Comparison of ENCODE assay signal across 15 cellular contexts in the genomic region with DNA sequence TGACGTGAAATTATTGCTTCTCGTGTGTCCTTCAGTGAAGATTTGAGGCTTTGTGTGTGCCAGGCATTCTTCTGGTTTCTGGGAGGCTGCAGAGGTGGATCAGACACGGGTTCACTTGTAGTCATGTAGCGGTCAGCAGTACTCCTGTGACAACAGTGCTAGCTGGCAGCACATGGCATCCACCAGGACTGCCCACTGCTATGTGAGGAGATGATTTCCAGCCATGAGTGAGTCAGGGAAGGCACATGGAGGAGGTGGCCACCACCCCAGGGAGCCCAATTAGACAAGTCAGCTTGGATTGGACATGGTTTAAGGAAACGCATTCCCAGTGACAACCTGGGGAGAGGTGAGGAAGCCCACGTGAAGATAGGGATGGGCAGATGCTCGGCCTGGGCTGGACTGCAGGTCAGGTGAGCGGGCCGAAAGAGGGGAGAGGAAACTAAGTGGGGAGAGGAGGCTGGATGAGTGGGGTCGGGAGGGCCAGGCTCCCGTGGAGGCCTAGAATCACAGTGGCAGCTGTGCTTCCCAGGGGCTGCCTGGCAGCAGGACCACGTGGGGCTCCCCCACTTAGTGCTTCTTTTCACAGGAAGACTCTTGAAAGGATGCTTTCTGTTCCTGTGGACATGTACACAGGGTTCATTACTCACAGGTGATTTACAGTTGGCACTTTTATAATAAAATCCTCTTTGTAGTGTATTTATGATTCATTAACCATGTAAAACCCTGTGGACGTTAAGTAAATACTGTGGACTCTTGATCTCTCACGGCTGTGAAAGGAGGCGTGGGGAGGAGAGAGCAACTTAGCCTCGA.
DNase-seq lines count a peak whose midpoint lies in the region; ATAC-seq and TF ChIP-seq lines count a peak whose summit lies in the region.
"Had no signal": no experiment of that assay in that cellular context is flagged by ENCODE, and none has a peak within 500 bp of the region (broad histone marks: within the 10 kb centered on the region; RNA-seq: fewer than 3 reads in every experiment).

No MANE protein-coding gene starts in this region.

- no peaks in the 10 kb centered on the region for H3K36me3 Mint-ChIP-seq in activated T-helper 17 cell treated with anti-CD3 and anti-CD28 coated beads, Interleukin-2, amount 50 U/mL, for 72 hours (ENCODE audit: low read depth)
- H3K36me3 Mint-ChIP-seq in neural crest cell (ENCODE audit: low read depth) = peaks cover 4% of the 10 kb centered on the region

- H3K9me3 Mint-ChIP-seq in activated T-helper 17 cell treated with anti-CD3 and anti-CD28 coated beads, Interleukin-2, amount 50 U/mL, for 72 hours = no peaks in the 10 kb centered on the region
- H3K9me3 Mint-ChIP-seq in neural crest cell = no peaks in the 10 kb centered on the region
- H3K9me3 Mint-ChIP-seq: activated T-cell treated with anti-CD3 and anti-CD28 coated beads, Interleukin-2, amount 50 U/mL, for 4 hours; memory B cell; T-helper 1 cell treated with Interleukin-12 subunit alpha and Interleukin-12 subunit beta and Interleukin-4 antibody, amounts not matched to agents 30 μg/mL and 1 μg/mL, for 36 hours had no signal

- H3K9me3 ChIP-seq in Karpas-422 (ENCODE audit: low read length) (no peaks in the 10 kb centered on the region), upper lobe of left lung (no peaks in the 10 kb centered on the region)

- peak overlapping the region; percentile 24 for H3K27ac Mint-ChIP-seq in activated T-helper 17 cell treated with anti-CD3 and anti-CD28 coated beads, Interleukin-2, amount 50 U/mL, for 72 hours
- peak overlapping the region; percentile 76 for H3K27ac Mint-ChIP-seq in neural crest cell (ENCODE audit: unreplicated experiment)
- H3K27ac Mint-ChIP-seq: B cell; T-helper 1 cell treated with Interleukin-12 subunit alpha and Interleukin-12 subunit beta and Interleukin-4 antibody, amounts not matched to agents 30 μg/mL and 1 μg/mL, for 36 hours had no signal

- no peak for ATAC-seq in activated T-helper 17 cell treated with anti-CD3 and anti-CD28 coated beads, Interleukin-2, amount 50 U/mL, for 72 hours (replicated peaks)
- no peak for ATAC-seq in upper lobe of left lung (ENCODE audit: low FRiP score in 2 of 2)
- ATAC-seq: activated T-cell treated with anti-CD3 and anti-CD28 coated beads, Interleukin-2, amount 50 U/mL, for 4 hours had no signal

- no peaks in the 10 kb centered on the region for H3K4me1 ChIP-seq in Karpas-422 (ENCODE audit: low read length)
- H3K4me1 ChIP-seq in upper lobe of left lung = no peaks in the 10 kb centered on the region

- H2AFZ ChIP-seq in Karpas-422 (ENCODE audit: low read length) = no peak overlapping the region

- H3K9me2 ChIP-seq in Karpas-422 (replicated peaks; ENCODE audit: insufficient read depth, low read length) = no peaks in the 10 kb centered on the region

- H3K27me3 ChIP-seq in Karpas-422 (ENCODE audit: low read length) = no peaks in the 10 kb centered on the region
- H3K27me3 ChIP-seq in upper lobe of left lung = no peaks in the 10 kb centered on the region

- no peaks in the 10 kb centered on the region for H3K4me1 Mint-ChIP-seq in activated T-helper 17 cell treated with anti-CD3 and anti-CD28 coated beads, Interleukin-2, amount 50 U/mL, for 72 hours
- no peaks in the 10 kb centered on the region for H3K4me1 Mint-ChIP-seq in neural crest cell
- H3K4me1 Mint-ChIP-seq: B cell, memory B cell had no signal

- no peaks in the 10 kb centered on the region for H4K20me1 ChIP-seq in Karpas-422 (ENCODE audit: insufficient read depth, low read depth, low read length)

- H3K4me3 Mint-ChIP-seq in activated T-helper 17 cell treated with anti-CD3 and anti-CD28 coated beads, Interleukin-2, amount 50 U/mL, for 72 hours = no peak overlapping the region
- H3K4me3 Mint-ChIP-seq in neural crest cell = no peak overlapping the region
- H3K4me3 Mint-ChIP-seq: activated T-cell treated with anti-CD3 and anti-CD28 coated beads, Interleukin-2, amount 50 U/mL, for 4 hours; B cell; memory B cell; T-helper 1 cell treated with Interleukin-12 subunit alpha and Interleukin-12 subunit beta and Interleukin-4 antibody, amounts not matched to agents 30 μg/mL and 1 μg/mL, for 36 hours had no signal

- TF ChIP-seq CTCF in neural crest cell (conservative IDR thresholded peaks at IDR 0.05) (no peak), upper lobe of left lung (IDR thresholded peaks at IDR 0.05) (no peak)

- 84 to 87% methylated on average over 16 of the region's 16 CpGs for WGBS in upper lobe of left lung, 2 donors

- H3K4me2 ChIP-seq in Karpas-422 (ENCODE audit: low read depth, low read length, poor library complexity, severe bottlenecking) = no peak overlapping the region

- H3K9ac ChIP-seq in Karpas-422 (ENCODE audit: low read length) = no peak overlapping the region

- H3K36me3 ChIP-seq in Karpas-422 (ENCODE audit: insufficient read depth, low read length) (no peaks in the 10 kb centered on the region), upper lobe of left lung (peaks cover 23 to 100% (median 76%) of the 10 kb centered on the region in 4 donors)

- no peaks in the 10 kb centered on the region for H3K79me2 ChIP-seq in Karpas-422 (ENCODE audit: low read length)

- DNase-seq in DMS53 (lab: John Stamatoyannopoulos, UW) (peak; percentile 72), NCI-H1092 treated with DMSO at 0.1 percent for 48 hours (lab: John Stamatoyannopoulos, UW) (peak; percentile 41), neural crest cell (ENCODE audit: low read depth, low spot score) (no peak), activated gamma-delta T cell (lab: John Stamatoyannopoulos, UW) (no peak), Karpas-422 (no peak), HK-2 (ENCODE audit: unreplicated experiment) (no peak), upper lobe of left lung (no peak)
- DNase-seq: activated CD4-positive, alpha-beta T cell treated with anti-CD3 and anti-CD28 coated beads for 4 hours; activated T-cell treated with anti-CD3 and anti-CD28 coated beads, Interleukin-2, amount 50 U/mL, for 4 hours; EL; stimulated activated CD4-positive, alpha-beta T cell treated with anti-CD3 and anti-CD28 coated beads, Interleukin-15, amount 100 ng/mL, for 24 hours had no signal

- TF ChIP-seq POLR2A in upper lobe of left lung (IDR thresholded peaks at IDR 0.05) = no peak

- no peaks in the 10 kb centered on the region for H3K27me3 Mint-ChIP-seq in activated T-helper 17 cell treated with anti-CD3 and anti-CD28 coated beads, Interleukin-2, amount 50 U/mL, for 72 hours
- H3K27me3 Mint-ChIP-seq in neural crest cell (ENCODE audit: low read depth) = no peaks in the 10 kb centered on the region
- H3K27me3 Mint-ChIP-seq: B cell, memory B cell had no signal

- TF ChIP-seq EP300 in upper lobe of left lung (IDR thresholded peaks at IDR 0.05) = no peak

- H3K4me3 ChIP-seq in Karpas-422 (ENCODE audit: low read length) (no peak overlapping the region), upper lobe of left lung (no peak overlapping the region)

- H3K27ac ChIP-seq in Karpas-422 (ENCODE audit: low read length) = no peak overlapping the region
- H3K27ac ChIP-seq in upper lobe of left lung = no peak overlapping the region

Comparison
In these comparisons a context has a peak if more than half of its experiments do, and no peak if none do; other contexts are left out.
1. DNase-seq: peak in DMS53 (single experiment) and NCI-H1092 treated with DMSO at 0.1 percent for 48 hours (single experiment); none in neural crest cell (single experiment), activated gamma-delta T cell (single experiment), Karpas-422 (single experiment), HK-2 (single experiment) and upper lobe of left lung (0 of 2).